20 cellular contexts compared by ENCODE assay signal in genomic region chr17:51629232-51629631, GRCh38.
"Had no signal": no experiment of that assay in that cellular context is flagged by ENCODE, and none has a peak within 500 bp of the region (broad histone marks: within the 10 kb centered on the region; RNA-seq: fewer than 3 reads in every experiment).

No MANE protein-coding gene starts in this region.

- H3K36me3 ChIP-seq: esophagus muscularis mucosa, ovary, right lobe of liver, suprapubic skin, upper lobe of left lung had no signal

- DNase-seq: dermis blood vessel endothelial cell; effector memory CD4-positive, alpha-beta T cell; head of caudate nucleus; natural killer cell; occipital lobe; ovary; posterior cingulate gyrus; right lobe of liver; stimulated activated CD4-positive, alpha-beta T cell treated with anti-CD3 and anti-CD28 coated beads, Interleukin-12 subunit alpha, Interleukin-12 subunit beta, amount 100 ng/mL, for 4 hours; stimulated activated CD4-positive, alpha-beta T cell treated with anti-CD3 and anti-CD28 coated beads, Interleukin-1b, Interleukin-23, amount 100 ng/mL, for 48 hours; stimulated activated CD4-positive, alpha-beta T cell treated with anti-CD3 and anti-CD28 coated beads, Interleukin-4, amount 100 ng/mL, for 1 hour; stimulated activated CD8-positive, alpha-beta memory T cell treated with anti-CD3 and anti-CD28 coated beads, Interleukin-4, amount 100 ng/mL, for 48 hours; stimulated activated naive CD4-positive, alpha-beta T cell; stimulated activated naive CD8-positive, alpha-beta T cell treated with anti-CD3 and anti-CD28 coated beads, Interleukin-15, amount 100 ng/mL, for 72 hours; upper lobe of left lung had no signal

- H3K4me3 ChIP-seq: coronary artery, esophagus muscularis mucosa, lung, ovary, right lobe of liver, smooth muscle cell, suprapubic skin, upper lobe of left lung had no signal

- H3K27me3 ChIP-seq: esophagus muscularis mucosa, ovary, right lobe of liver, suprapubic skin, upper lobe of left lung had no signal

- H3K4me2 ChIP-seq: smooth muscle cell had no signal

- H3K4me1 ChIP-seq: suprapubic skin, upper lobe of left lung had no signal

- ATAC-seq: natural killer cell; stimulated activated naive CD8-positive, alpha-beta T cell treated with anti-CD3 and anti-CD28 coated beads, Interleukin-15, amount 100 ng/mL, for 72 hours had no signal

- H3K27ac ChIP-seq: coronary artery, esophagus muscularis mucosa, ovary, right lobe of liver, suprapubic skin, upper lobe of left lung had no signal

- H3K9me3 ChIP-seq: esophagus muscularis mucosa, ovary, right lobe of liver, suprapubic skin, upper lobe of left lung had no signal
